In the genomic region with DNA sequence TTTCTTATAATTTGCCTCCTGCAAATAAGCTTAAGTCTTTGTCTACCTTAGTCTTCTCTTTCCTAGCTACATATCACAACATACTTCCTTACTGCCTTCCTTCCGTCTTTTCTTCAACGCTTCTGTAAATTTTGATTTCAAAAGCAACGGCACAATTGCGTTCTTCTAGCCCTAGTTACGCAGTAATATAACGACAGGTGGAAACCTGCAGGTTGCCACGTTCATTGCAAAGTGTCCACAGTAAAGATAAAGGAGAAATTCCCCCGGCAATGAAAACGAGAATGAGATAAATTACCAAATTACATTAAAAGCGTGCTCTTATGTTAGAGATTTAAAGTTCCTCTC, we compare ENCODE assay signal across 8 cellular contexts. TPM values are rescaled to one million over a fixed set of nuclear protein-coding genes. Genes with fewer than 3 reads are reported as not detected.
DNase-seq lines count a peak whose midpoint lies in the region; ATAC-seq, FAIRE-seq and TF ChIP-seq lines count a peak whose summit lies in the region.

No MANE protein-coding gene starts in this region.

- WGBS in K562 (ENCODE audit: insufficient coverage, low coverage, missing lambda C conversion rate): under 1% methylated on average over 10 of the region's 10 CpGs

- H4K20me1 ChIP-seq in K562 (replicated peaks; ENCODE audit: control insufficient read depth, insufficient read depth, low read length): peaks cover 3% of the 10 kb centered on the region; the same call in 1 of the 2 replicates

- H3K9me1 ChIP-seq in K562 (ENCODE audit: control insufficient read depth, insufficient read depth, low read length): no peaks in the 10 kb centered on the region

- FAIRE-seq in K562 (lab: Jason Lieb, UNC): no peak
- no peak for FAIRE-seq in GM12891 (lab: Jason Lieb, UNC)

- BruUV-seq in K562 (replicated peaks; lab: Mats Ljungman, UMichigan): TSS peak; percentile 77

- TF ChIP-seq CTCF in K562 (IDR thresholded peaks at IDR 0.05 in 2 of 3, conservative IDR thresholded peaks at IDR 0.05 in 1 of 3; ENCODE audit: insufficient read depth in 2 of 3, low read depth in 1 of 3, low read length in 3 of 3): no peak
- no peak for TF ChIP-seq CTCF in lower lobe of right lung (IDR thresholded peaks at IDR 0.05)
- TF ChIP-seq CTCF in vagina (IDR thresholded peaks at IDR 0.05): no peak

- H3K9me3 ChIP-seq in K562 (replicated peaks; ENCODE audit: control insufficient read depth, insufficient read depth, low read depth, low read length) (no peaks in the 10 kb centered on the region), lower lobe of right lung (peaks cover 8% of the 10 kb centered on the region), vagina (no peaks in the 10 kb centered on the region)

- H3K27ac ChIP-seq in K562 (ENCODE audit: extremely low read depth, low read depth, low read length) (peak overlapping the region; percentile 92), lower lobe of right lung (peak overlapping the region; percentile 96), vagina (peak overlapping the region; percentile 92)

- TF ChIP-seq POLR2A in K562 (conservative IDR thresholded peaks at IDR 0.05) (no peak), vagina (IDR thresholded peaks at IDR 0.05) (no peak), GM12891 (IDR thresholded peaks at IDR 0.05; ENCODE audit: low read depth, low read length) (no peak)

- in situ Hi-C loops in K562 (cut with MboI): no loop called here

- peak overlapping the region; percentile 89 for H3K4me2 ChIP-seq in K562 (ENCODE audit: insufficient read depth, low read length)

- peak overlapping the region; percentile 99; a peak in 3 of 4 replicates for H3K9ac ChIP-seq in K562 (ENCODE audit: insufficient read depth in 1 of 2, low read depth in 2 of 2, low read length in 2 of 2)

- H3K36me3 ChIP-seq in K562 (ENCODE audit: control insufficient read depth, insufficient read depth, low read length): peaks cover 34% of the 10 kb centered on the region
- peaks cover 25% of the 10 kb centered on the region for H3K36me3 ChIP-seq in lower lobe of right lung
- H3K36me3 ChIP-seq in vagina: peaks cover 0 to 22% of the 10 kb centered on the region in 2 donors

- H3K4me1 ChIP-seq in K562 (replicated peaks in 1 of 2; ENCODE audit: control insufficient read depth in 2 of 2, insufficient read depth in 2 of 2, low read length in 2 of 2): peaks cover 7 to 17% of the 10 kb centered on the region in 2 experiments; a peak in 3 of 5 replicates
- H3K4me1 ChIP-seq in lower lobe of right lung: peaks cover 33% of the 10 kb centered on the region
- peaks cover 32% of the 10 kb centered on the region for H3K4me1 ChIP-seq in vagina

- TF ChIP-seq RAD21 in K562 (CRISPR knock-in tag; conservative IDR thresholded peaks at IDR 0.05 in 1 of 2, IDR thresholded peaks at IDR 0.05 in 1 of 2): no peak

- H3K27me3 ChIP-seq in K562 (ENCODE audit: control insufficient read depth in 2 of 2, insufficient read depth in 2 of 2, low read length in 2 of 2) (no peaks in the 10 kb centered on the region), lower lobe of right lung (ENCODE audit: low read depth) (no peaks in the 10 kb centered on the region), vagina (no peaks in the 10 kb centered on the region)

- DNase-seq in COLO668 (lab: John Stamatoyannopoulos, UW; ENCODE audit: unreplicated experiment) (peak; percentile 36), KG1 (lab: John Stamatoyannopoulos, UW) (peak; percentile 70), K562 (ENCODE audit: extremely low read depth in 1 of 4, low spot score in 3 of 4) (no peak), lower lobe of right lung (no peak), vagina (ENCODE audit: extremely low spot score in 2 of 2) (no peak), cortex of kidney (lab: John Stamatoyannopoulos, UW) (no peak), GM12891 (ENCODE audit: insufficient read length, low spot score) (no peak)

- no peak for TF ChIP-seq EP300 in K562 (IDR thresholded peaks at IDR 0.05; ENCODE audit: low read length)

- intact Hi-C loops in K562 (cut with micrococcal nuclease): no loop called here
- intact Hi-C loops in lower lobe of right lung (cut with DNase I): no loop called here
- intact Hi-C loops in vagina (cut with DNase I): no loop called here

- peak; percentile 14 for ATAC-seq in GM21390 (IDR thresholded peaks at IDR 0.05; ENCODE audit: unreplicated experiment)
- ATAC-seq in K562: peak; percentile 7
- peak; percentile 2 to 28 for ATAC-seq in lower lobe of right lung

- H3K4me3 ChIP-seq in K562: peak overlapping the region; percentile 86
- H3K4me3 ChIP-seq in lower lobe of right lung: peak overlapping the region; percentile 97
- H3K4me3 ChIP-seq in vagina: peak overlapping the region; percentile 78 to 93

- POLR2A ChIA-PET in K562 (lab: Yijun Ruan, JAX): interaction anchor here (2.5 kb wide), 1 partner anchor 11 kb away, joined by 22 read pairs; no protein-coding TSS in a partner anchor

- peaks cover 58% of the 10 kb centered on the region for H3K79me2 ChIP-seq in K562 (ENCODE audit: control insufficient read depth, insufficient read depth, low read length)

- peak overlapping the region; percentile 76 for H2AFZ ChIP-seq in K562 (ENCODE audit: low read depth, low read length)

- CTCF ChIA-PET in K562 (lab: Yijun Ruan, JAX; ENCODE audit: low intra/inter-chr PET ratio): no interaction called here

TF ChIP-seq in K562, 482 proteins besides CTCF, POLR2A, EP300 and RAD21 (continues in another document):
- TF ChIP-seq TBL1XR1 (IDR thresholded peaks at IDR 0.05; ENCODE audit: low read length in 2 of 2) (no peak), PTTG1 (tag; IDR thresholded peaks at IDR 0.05; ENCODE audit: low read depth) (no peak), RFX1 (IDR thresholded peaks at IDR 0.05) (peak; percentile 26; the same call in 1 of the 2 replicates)
- TF ChIP-seq, protein P1, sequence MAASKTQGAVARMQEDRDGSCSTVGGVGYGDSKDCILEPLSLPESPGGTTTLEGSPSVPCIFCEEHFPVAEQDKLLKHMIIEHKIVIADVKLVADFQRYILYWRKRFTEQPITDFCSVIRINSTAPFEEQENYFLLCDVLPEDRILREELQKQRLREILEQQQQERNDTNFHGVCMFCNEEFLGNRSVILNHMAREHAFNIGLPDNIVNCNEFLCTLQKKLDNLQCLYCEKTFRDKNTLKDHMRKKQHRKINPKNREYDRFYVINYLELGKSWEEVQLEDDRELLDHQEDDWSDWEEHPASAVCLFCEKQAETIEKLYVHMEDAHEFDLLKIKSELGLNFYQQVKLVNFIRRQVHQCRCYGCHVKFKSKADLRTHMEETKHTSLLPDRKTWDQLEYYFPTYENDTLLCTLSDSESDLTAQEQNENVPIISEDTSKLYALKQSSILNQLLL (CRISPR knock-in tag; IDR thresholded peaks at IDR 0.05; ENCODE audit: borderline replicate concordance): no peak
- TF ChIP-seq, protein P2, sequence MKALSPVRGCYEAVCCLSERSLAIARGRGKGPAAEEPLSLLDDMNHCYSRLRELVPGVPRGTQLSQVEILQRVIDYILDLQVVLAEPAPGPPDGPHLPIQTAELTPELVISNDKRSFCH (CRISPR knock-in tag; IDR thresholded peaks at IDR 0.05): no peak
- TF ChIP-seq, protein P2 (tag; IDR thresholded peaks at IDR 0.05): no peak

TF ChIP-seq in GM12891, 5 proteins besides CTCF, POLR2A, EP300 and RAD21:
- TF ChIP-seq SPI1 (IDR thresholded peaks at IDR 0.05; ENCODE audit: low read depth, low read length) (no peak), POLR2AphosphoS5 (IDR thresholded peaks at IDR 0.05; ENCODE audit: low read depth, low read length) (no peak), PAX5 (IDR thresholded peaks at IDR 0.05; ENCODE audit: insufficient read depth, low read length, severe bottlenecking) (no peak), POU2F2 (IDR thresholded peaks at IDR 0.05; ENCODE audit: low read depth, low read length) (no peak), TAF1 (IDR thresholded peaks at IDR 0.05; ENCODE audit: low read depth, low read length) (no peak)

RNA-seq across cellular contexts. Expression of a gene that starts 0.5 kb away (rescaled TPM):
- total RNA-seq in K562 (2011; cell fraction: chromatin; rRNA removed; ENCODE audit: low replicate concordance): 56.8 and 81.4 TPM in 2 replicates
- total RNA-seq in K562 (2011; cell fraction: nucleolus; rRNA removed): 55.3 and 57.0 TPM in 2 replicates
- total RNA-seq in K562 (2011; cell fraction: nucleoplasm; rRNA removed): 67.5 and 79.8 TPM in 2 replicates
- total RNA-seq in K562 (2014; rRNA removed): 114 and 115 TPM in 2 replicates
- 144 and 152 TPM in 2 replicates for total RNA-seq in K562 (2014; rRNA removed; fragmentation: Illumina TruSeq; extraction: Trizol)
- 160 TPM in 2 replicates for total RNA-seq in K562 (2015; rRNA removed; fragmentation: Illumina TruSeq; extraction: Trizol)
- 148 and 156 TPM in 2 replicates for total RNA-seq in K562 (2021)
- 142 and 199 TPM in 2 replicates for polyA plus RNA-seq in K562 (2011; rRNA removed)
- 88.7 and 96.3 TPM in 2 replicates for polyA plus RNA-seq in K562 (2011; cell fraction: cytosol; rRNA removed)
- polyA plus RNA-seq in K562 (2011; cell fraction: nucleus; rRNA removed): 85.1 and 99.5 TPM in 2 replicates
- 144 and 182 TPM in 2 replicates for polyA plus RNA-seq in K562 (2012)
- polyA plus RNA-seq in K562 (2014; fragmentation: Illumina TruSeq; extraction: Trizol): 226 and 227 TPM in 2 replicates
- polyA plus RNA-seq in K562 (2014; fragmentation: Nextera tagmentation; extraction: Ambion mirVana): 100 to 1,000 TPM; 100 to 142 TPM
- 162 and 164 TPM in 2 replicates for polyA plus RNA-seq in K562 (2014; rRNA removed)
- 191 and 239 TPM in 2 replicates for polyA minus RNA-seq in K562 (2011; rRNA and poly(A)+ RNA removed)
- 48.9 and 62.5 TPM in 2 replicates for polyA minus RNA-seq in K562 (2011; cell fraction: cytosol; rRNA and poly(A)+ RNA removed)
- 44.7 and 87.3 TPM in 2 replicates for polyA minus RNA-seq in K562 (2011; cell fraction: nucleus; rRNA and poly(A)+ RNA removed)
- 59.0 TPM for total RNA-seq in lower lobe of right lung
- total RNA-seq in vagina: 74.4 TPM
- polyA plus RNA-seq in GM12891 (2012; ENCODE audit: low read depth, missing spikeins): 101 TPM

Comparison
In these comparisons a context has a peak if more than half of its experiments do, and no peak if none do; other contexts are left out.
1. DNase-seq: peak in COLO668 (single experiment) and KG1 (single experiment); none in K562 (0 of 4), lower lobe of right lung (single experiment), vagina (0 of 2), cortex of kidney (single experiment) and GM12891 (single experiment).
2. Peak in every context shown above with its lines, with median percentiles within 50 percentile points of each other: ATAC-seq, H3K27ac ChIP-seq and H3K4me3 ChIP-seq.